Comparison of ENCODE assay signal across 15 cellular contexts in genomic region chr5:95734156-95734555, GRCh38. TPM values are rescaled to one million over a fixed set of nuclear protein-coding genes. Genes with fewer than 3 reads are reported as not detected.
DNase-seq lines count a peak whose midpoint lies in the region; ATAC-seq and TF ChIP-seq lines count a peak whose summit lies in the region.
"Had no signal": no experiment of that assay in that cellular context is flagged by ENCODE, and none has a peak within 500 bp of the region (broad histone marks: within the 10 kb centered on the region; RNA-seq: fewer than 3 reads in every experiment).

No MANE protein-coding gene starts in this region.

- H3K9me3 Mint-ChIP-seq in MCF 10A (ENCODE audit: unreplicated experiment) (no peaks in the 10 kb centered on the region), neural crest cell (no peaks in the 10 kb centered on the region), type B pancreatic cell (no peaks in the 10 kb centered on the region), GM23338 (no peaks in the 10 kb centered on the region)

- no peak overlapping the region for H2AFZ ChIP-seq in GM23338

- ATAC-seq in GM23338 = no peak
- ATAC-seq: activated CD8-positive, alpha-beta T cell treated with anti-CD3 and anti-CD28 coated beads, Interleukin-2, amount 10 ng/mL, durations not matched to agents 7 days and 5 days had no signal

- CTCF ChIA-PET in MCF 10A (lab: Yijun Ruan, JAX) = interaction anchor here (0.6 to 1.9 kb wide), 8 partner anchors 11 to 113 kb away, joined by 3 to 8 read pairs (median 4); no protein-coding TSS in a partner anchor

- no peak for TF ChIP-seq POLR2A in breast epithelium (IDR thresholded peaks at IDR 0.05)

- no peaks in the 10 kb centered on the region for H3K9me3 ChIP-seq in breast epithelium
- no peaks in the 10 kb centered on the region for H3K9me3 ChIP-seq in ascending aorta

- no peaks in the 10 kb centered on the region for H3K36me3 Mint-ChIP-seq in MCF 10A (ENCODE audit: insufficient read depth, unreplicated experiment)
- peaks cover 8% of the 10 kb centered on the region for H3K36me3 Mint-ChIP-seq in neural crest cell (ENCODE audit: low read depth)
- peaks cover 18% of the 10 kb centered on the region for H3K36me3 Mint-ChIP-seq in type B pancreatic cell
- H3K36me3 Mint-ChIP-seq in GM23338 (ENCODE audit: low read depth) = no peaks in the 10 kb centered on the region

- H4K20me1 ChIP-seq in GM23338 (replicated peaks; ENCODE audit: insufficient read depth) = no peaks in the 10 kb centered on the region; the same call in 1 of the 2 replicates

- no peak overlapping the region for H3K4me3 Mint-ChIP-seq in MCF 10A (ENCODE audit: unreplicated experiment)
- peak overlapping the region; percentile 65 for H3K4me3 Mint-ChIP-seq in neural crest cell
- peak overlapping the region; percentile 93 for H3K4me3 Mint-ChIP-seq in type B pancreatic cell
- H3K4me3 Mint-ChIP-seq in GM23338 = no peak overlapping the region
- H3K4me3 Mint-ChIP-seq: activated CD8-positive, alpha-beta T cell treated with anti-CD3 and anti-CD28 coated beads, Interleukin-2, amount 10 ng/mL, durations not matched to agents 7 days and 5 days had no signal

- TF ChIP-seq CTCF in breast epithelium (IDR thresholded peaks at IDR 0.05) (no peak), MCF 10A (IDR thresholded peaks at IDR 0.05; ENCODE audit: unreplicated experiment) (no peak), fibroblast of mammary gland (conservative IDR thresholded peaks at IDR 0.05; ENCODE audit: control insufficient read depth, insufficient read depth, low read depth, low read length) (no peak), neural crest cell (conservative IDR thresholded peaks at IDR 0.05) (no peak), type B pancreatic cell (conservative IDR thresholded peaks at IDR 0.05) (no peak), GM23338 (conservative IDR thresholded peaks at IDR 0.05; ENCODE audit: low read depth in 2 of 2) (no peak), ascending aorta (IDR thresholded peaks at IDR 0.05) (no peak)

- H3K27ac ChIP-seq in breast epithelium = no peak overlapping the region
- H3K27ac ChIP-seq in GM23338 (ENCODE audit: low read depth) = no peak overlapping the region
- H3K27ac ChIP-seq in ascending aorta = peak overlapping the region in 1 of 2 donors; percentile 26

- H3K79me2 ChIP-seq in GM23338 (replicated peaks; ENCODE audit: insufficient read depth) = no peaks in the 10 kb centered on the region

- H3K9me2 ChIP-seq in GM23338 (ENCODE audit: insufficient read depth) = no peaks in the 10 kb centered on the region

- POLR2A ChIA-PET in MCF 10A (lab: Yijun Ruan, JAX) = interaction anchor here (1.1 kb wide), 1 partner anchor 16 kb away, joined by 4 read pairs; no protein-coding TSS in a partner anchor

- no peaks in the 10 kb centered on the region for H3F3A ChIP-seq in GM23338 (replicated peaks; ENCODE audit: low read depth)

- no TSS peak for BruUV-seq in MCF 10A (replicated peaks; lab: Mats Ljungman, UMichigan)

- intact Hi-C loops in breast epithelium (cut with DNase I; ENCODE audit: low total_unique reads) (no loop called here), MCF 10A (cut with micrococcal nuclease) (loop anchor here (5.0 kb wide), 1 partner anchor 72 kb away; no protein-coding TSS in a partner anchor), ascending aorta (cut with DNase I) (loop anchor here (5.0 to 10.0 kb wide), 3 partner anchors 72 to 179 kb away; partner anchors contain the start of genes ARSK and SKIC3)

- H3K4me2 ChIP-seq in GM23338 = no peak overlapping the region

- H3K4me3 ChIP-seq in breast epithelium (peak overlapping the region in 2 of 3 donors; percentile 1 to 89), fibroblast of mammary gland (ENCODE audit: control insufficient read depth, low read depth, low read length) (peak overlapping the region; percentile 86), GM23338 (no peak overlapping the region), ascending aorta (peak overlapping the region in 1 of 2 donors; percentile 12)

- H3K27me3 ChIP-seq in breast epithelium (no peaks in the 10 kb centered on the region), GM23338 (ENCODE audit: insufficient read depth) (peaks cover 56% of the 10 kb centered on the region), ascending aorta (no peaks in the 10 kb centered on the region)

- H3K4me1 ChIP-seq in breast epithelium = no peaks in the 10 kb centered on the region
- peaks cover 11% of the 10 kb centered on the region for H3K4me1 ChIP-seq in GM23338 (ENCODE audit: insufficient read depth)
- peaks cover 0 to 8% of the 10 kb centered on the region in 2 donors for H3K4me1 ChIP-seq in ascending aorta

- no peaks in the 10 kb centered on the region for H3K27me3 Mint-ChIP-seq in MCF 10A (ENCODE audit: insufficient read depth, unreplicated experiment)
- peaks cover 7% of the 10 kb centered on the region for H3K27me3 Mint-ChIP-seq in neural crest cell (ENCODE audit: low read depth)
- H3K27me3 Mint-ChIP-seq in type B pancreatic cell = no peaks in the 10 kb centered on the region
- peaks cover 14% of the 10 kb centered on the region for H3K27me3 Mint-ChIP-seq in GM23338 (ENCODE audit: insufficient read depth, low read depth, poor library complexity)

- no peak overlapping the region for H3K27ac Mint-ChIP-seq in MCF 10A (ENCODE audit: low read depth, unreplicated experiment)
- no peak overlapping the region for H3K27ac Mint-ChIP-seq in neural crest cell (ENCODE audit: unreplicated experiment)
- H3K27ac Mint-ChIP-seq in type B pancreatic cell = no peak overlapping the region
- no peak overlapping the region for H3K27ac Mint-ChIP-seq in GM23338
- H3K27ac Mint-ChIP-seq: activated CD8-positive, alpha-beta T cell treated with anti-CD3 and anti-CD28 coated beads, Interleukin-2, amount 10 ng/mL, durations not matched to agents 7 days and 5 days had no signal

- DNase-seq in breast epithelium (ENCODE audit: low spot score in 2 of 2) (no peak), MCF 10A (ENCODE audit: unreplicated experiment) (no peak), fibroblast of mammary gland (ENCODE audit: low read depth) (no peak), neural crest cell (ENCODE audit: low read depth, low spot score) (no peak), type B pancreatic cell (ENCODE audit: extremely low spot score, unreplicated experiment) (no peak), GM23338 (ENCODE audit: low spot score) (no peak), ascending aorta (ENCODE audit: low spot score in 2 of 2) (no peak)
- DNase-seq in activated naive CD4-positive, alpha-beta T cell (lab: John Stamatoyannopoulos, UW) = no peak
- DNase-seq: activated CD8-positive, alpha-beta T cell treated with anti-CD3 and anti-CD28 coated beads, Interleukin-2, amount 10 ng/mL, durations not matched to agents 7 days and 5 days; activated naive CD4-positive, alpha-beta T cell treated with anti-CD3 and anti-CD28 coated beads, Interleukin-2, amount 50 U/mL, for 16 hours; effector CD8-positive, alpha-beta T cell; NCI-H2227 treated with DMSO at 0.1 percent for 48 hours; stimulated activated naive CD4-positive, alpha-beta T cell treated with Interleukin-2 at 50 U/mL for 16 hours; T-helper 9 cell had no signal

- H3K36me3 ChIP-seq in breast epithelium = no peaks in the 10 kb centered on the region
- no peaks in the 10 kb centered on the region for H3K36me3 ChIP-seq in GM23338 (ENCODE audit: insufficient read depth)
- H3K36me3 ChIP-seq in ascending aorta = no peaks in the 10 kb centered on the region

- H3K4me1 Mint-ChIP-seq in MCF 10A (ENCODE audit: insufficient read depth, unreplicated experiment) (no peaks in the 10 kb centered on the region), neural crest cell (peaks cover 47% of the 10 kb centered on the region), type B pancreatic cell (ENCODE audit: unreplicated experiment) (peaks cover 43% of the 10 kb centered on the region), GM23338 (peaks cover 18% of the 10 kb centered on the region)

TF ChIP-seq in GM23338, 12 proteins besides CTCF, POLR2A, EP300 and RAD21 (continues in another document):
- TF ChIP-seq JUNB (IDR thresholded peaks at IDR 0.05; ENCODE audit: unreplicated experiment) = no peak
- TF ChIP-seq ZNF114 (CRISPR knock-in tag; IDR thresholded peaks at IDR 0.05) = no peak

RNA-seq across cellular contexts. Expression of gene RHOBTB3, which starts 3.0 kb away (rescaled TPM):
- total RNA-seq in breast epithelium (100 to 1,000 TPM in 2 of 3 donors, 10 to 100 TPM in 1; 82.8 to 205 (median 109) TPM), MCF 10A (2022) (3.4 and 3.8 TPM in 2 replicates), neural crest cell (62.6 and 66.9 TPM in 2 replicates), type B pancreatic cell (ENCODE audit: low replicate concordance) (41.7 and 76.3 TPM in 2 replicates), ascending aorta (153 TPM)
- 8.8 and 10.0 TPM in 2 replicates for total RNA-seq in GM23338 (2014; rRNA removed; shearing (Covaris generic))
- polyA plus RNA-seq in GM23338 (2016; fragmentation: Nextera tagmentation; extraction: Ambion mirVana) = 13.4 and 15.7 TPM in 2 replicates

RNA-seq across cellular contexts. Expression of gene SPATA9, which starts 51.4 kb away (rescaled TPM):
- total RNA-seq in breast epithelium (under 1 TPM in 2 of 3 donors, not detected in 1; 0.32 to 0.33 TPM), MCF 10A (2022) (not detected in 2 replicates), neural crest cell (0.68 and 1.0 TPM in 2 replicates), type B pancreatic cell (ENCODE audit: low replicate concordance) (0.29 TPM in 2 replicates), ascending aorta (not detected)
- total RNA-seq in GM23338 (2014; rRNA removed; shearing (Covaris generic)) = not detected in 2 replicates
- not detected in 2 replicates for polyA plus RNA-seq in GM23338 (2016; fragmentation: Nextera tagmentation; extraction: Ambion mirVana)
- total RNA-seq: A172; activated CD8-positive, alpha-beta T cell treated with anti-CD3 and anti-CD28 coated beads, Interleukin-2, amount 10 ng/mL, durations not matched to agents 7 days and 5 days had no signal

Comparison
In these comparisons a context has a peak if more than half of its experiments do, and no peak if none do; other contexts are left out.
1. H3K4me3 Mint-ChIP-seq: peak in neural crest cell (single experiment) and type B pancreatic cell (single experiment); none in MCF 10A (single experiment) and GM23338 (single experiment).